18 cellular contexts compared by ENCODE assay signal in genomic region chr1:170765279-170765678, GRCh38.
"Had no signal": no experiment of that assay in that cellular context is flagged by ENCODE, and none has a peak within 500 bp of the region (broad histone marks: within the 10 kb centered on the region; RNA-seq: fewer than 3 reads in every experiment).

No MANE protein-coding gene starts in this region.

- DNase-seq: activated CD4-positive, alpha-beta T cell treated with anti-CD3 and anti-CD28 coated beads, Interleukin-2, amount 50 U/mL, for 4 hours; activated CD8-positive, alpha-beta memory T cell treated with anti-CD3 and anti-CD28 coated beads, Interleukin-2, amount 50 U/mL, for 48 hours; activated naive CD4-positive, alpha-beta T cell treated with anti-CD3 and anti-CD28 coated beads, Interleukin-2, amount 10 ng/mL, durations not matched to agents 7 days and 5 days; activated T-cell treated with anti-CD3 and anti-CD28 coated beads, Interleukin-2, amount 50 U/mL, for 4 hours; amygdala; cerebellar nuclear complex; immature natural killer cell; naive thymus-derived CD8-positive, alpha-beta T cell; spleen; stimulated activated CD4-positive, alpha-beta T cell treated with anti-CD3 and anti-CD28 coated beads, Interleukin-4, amount 100 ng/mL, for 1 hour; stimulated activated naive CD4-positive, alpha-beta T cell treated with Interleukin-2 at 50 U/mL for 16 hours; T-helper 9 cell; upper lobe of right lung had no signal

- H3K27ac ChIP-seq: coronary artery, hepatocyte, spleen, upper lobe of right lung had no signal

- H3K27me3 Mint-ChIP-seq: activated naive CD4-positive, alpha-beta T cell treated with anti-CD3 and anti-CD28 coated beads, Interleukin-2, amount 10 ng/mL, durations not matched to agents 7 days and 5 days had no signal

- H3K4me1 Mint-ChIP-seq: activated naive CD4-positive, alpha-beta T cell treated with anti-CD3 and anti-CD28 coated beads, Interleukin-2, amount 10 ng/mL, durations not matched to agents 7 days and 5 days; immature natural killer cell; mesothelial cell of epicardium; naive thymus-derived CD8-positive, alpha-beta T cell had no signal

- H3K4me1 ChIP-seq: spleen, upper lobe of right lung had no signal

- H3K27ac Mint-ChIP-seq: activated naive CD4-positive, alpha-beta T cell treated with anti-CD3 and anti-CD28 coated beads, Interleukin-2, amount 10 ng/mL, durations not matched to agents 7 days and 5 days; immature natural killer cell; mesothelial cell of epicardium; naive thymus-derived CD8-positive, alpha-beta T cell; progenitor cell of endocrine pancreas had no signal

- H3K4me3 Mint-ChIP-seq: activated naive CD4-positive, alpha-beta T cell treated with anti-CD3 and anti-CD28 coated beads, Interleukin-2, amount 10 ng/mL, durations not matched to agents 7 days and 5 days; activated T-cell treated with anti-CD3 and anti-CD28 coated beads, Interleukin-2, amount 50 U/mL, for 4 hours; immature natural killer cell; mesothelial cell of epicardium; naive thymus-derived CD8-positive, alpha-beta T cell had no signal

- ATAC-seq: activated T-cell treated with anti-CD3 and anti-CD28 coated beads, Interleukin-2, amount 50 U/mL, for 4 hours; left lobe of liver; naive thymus-derived CD8-positive, alpha-beta T cell; upper lobe of right lung had no signal

- H3K79me2 ChIP-seq: hepatocyte had no signal

- H3K9me3 ChIP-seq: spleen, upper lobe of right lung had no signal

- H3K36me3 ChIP-seq: spleen, upper lobe of right lung had no signal

- H3K4me2 ChIP-seq: hepatocyte had no signal

- H2AFZ ChIP-seq: hepatocyte had no signal

- H3K9me3 Mint-ChIP-seq: activated naive CD4-positive, alpha-beta T cell treated with anti-CD3 and anti-CD28 coated beads, Interleukin-2, amount 10 ng/mL, durations not matched to agents 7 days and 5 days; activated T-cell treated with anti-CD3 and anti-CD28 coated beads, Interleukin-2, amount 50 U/mL, for 4 hours had no signal

- H3K36me3 Mint-ChIP-seq: activated naive CD4-positive, alpha-beta T cell treated with anti-CD3 and anti-CD28 coated beads, Interleukin-2, amount 10 ng/mL, durations not matched to agents 7 days and 5 days; immature natural killer cell; mesothelial cell of epicardium; naive thymus-derived CD8-positive, alpha-beta T cell had no signal

- H3K27me3 ChIP-seq: hepatocyte, upper lobe of right lung had no signal

- H3K4me3 ChIP-seq: coronary artery, hepatocyte, spleen, upper lobe of right lung had no signal
